ENCODE assay signal across 12 cellular contexts in genomic region chr3:122094125-122094524, GRCh38. TPM values are rescaled to one million over a fixed set of nuclear protein-coding genes. Genes with fewer than 3 reads are reported as not detected.
DNase-seq lines count a peak whose midpoint lies in the region; ATAC-seq, FAIRE-seq and TF ChIP-seq lines count a peak whose summit lies in the region.
"Had no signal": no experiment of that assay in that cellular context is flagged by ENCODE, and none has a peak within 500 bp of the region (broad histone marks: within the 10 kb centered on the region; RNA-seq: fewer than 3 reads in every experiment).

No MANE protein-coding gene starts in this region.

- ATAC-seq in natural killer cell treated with Interleukin-12 subunit alpha and Interleukin-12 subunit beta and Interleukin-15 and Interleukin-18, amount 100 ng/mL, for 72 hours = peak in 1 of 2 donors; percentile 61
- no peak for ATAC-seq in natural killer cell
- peak; percentile 34 for ATAC-seq in GM21515 (IDR thresholded peaks at IDR 0.05; ENCODE audit: unreplicated experiment)
- peak; percentile 33 for ATAC-seq in HG03175 (IDR thresholded peaks at IDR 0.05; ENCODE audit: unreplicated experiment)
- peak; percentile 15 to 19 for ATAC-seq in stimulated activated naive B cell treated with anti-CD40 and anti-IgM and Interleukin-4, amounts not matched to agents 10 μg/mL and 1 μg/mL and 100 μg/mL, for 72 hours (replicated peaks)
- ATAC-seq in Right ventricle myocardium inferior = no peak

- TF ChIP-seq CTCF in natural killer cell (IDR thresholded peaks at IDR 0.05) = no peak

- no peaks in the 10 kb centered on the region for H3K36me3 Mint-ChIP-seq in natural killer cell treated with Interleukin-12 subunit alpha and Interleukin-12 subunit beta and Interleukin-15 and Interleukin-18, amount 100 ng/mL, for 72 hours
- no peaks in the 10 kb centered on the region for H3K36me3 Mint-ChIP-seq in natural killer cell
- peaks cover 18 to 20% of the 10 kb centered on the region in 2 donors for H3K36me3 Mint-ChIP-seq in stimulated activated naive B cell treated with anti-CD40 and anti-IgM and Interleukin-4, amounts not matched to agents 10 μg/mL and 1 μg/mL and 100 μg/mL, for 72 hours

- no peak for DNase-seq in natural killer cell treated with Interleukin-12 subunit alpha and Interleukin-12 subunit beta and Interleukin-15 and Interleukin-18, amount 100 ng/mL, for 72 hours (ENCODE audit: low spot score)
- no peak for DNase-seq in natural killer cell
- DNase-seq in stimulated activated naive B cell treated with anti-CD40 and anti-IgM and Interleukin-4, amounts not matched to agents 10 μg/mL and 1 μg/mL and 100 μg/mL, for 72 hours = no peak
- no peak for DNase-seq in central memory CD4-positive, alpha-beta T cell
- no peak for DNase-seq in Right ventricle myocardium inferior (ENCODE audit: missing footprints)
- DNase-seq in frontal cortex (ENCODE audit: low spot score in 2 of 2) = no peak
- DNase-seq: activated naive CD4-positive, alpha-beta T cell; ovary; SK-N-SH; stimulated activated CD4-positive, alpha-beta T cell treated with anti-CD3 and anti-CD28 coated beads, Interleukin-12 subunit alpha, Interleukin-12 subunit beta, amount 100 ng/mL, for 4 hours had no signal

- intact Hi-C loops in natural killer cell (cut with micrococcal nuclease) (no loop called here), Right ventricle myocardium inferior (cut with DNase I) (no loop called here)

- peak overlapping the region; percentile 68 for H3K4me3 Mint-ChIP-seq in natural killer cell treated with Interleukin-12 subunit alpha and Interleukin-12 subunit beta and Interleukin-15 and Interleukin-18, amount 100 ng/mL, for 72 hours
- H3K4me3 Mint-ChIP-seq in natural killer cell = no peak overlapping the region
- peak overlapping the region in 1 of 2 donors; percentile 35 for H3K4me3 Mint-ChIP-seq in stimulated activated naive B cell treated with anti-CD40 and anti-IgM and Interleukin-4, amounts not matched to agents 10 μg/mL and 1 μg/mL and 100 μg/mL, for 72 hours

- H3K4me1 Mint-ChIP-seq in natural killer cell treated with Interleukin-12 subunit alpha and Interleukin-12 subunit beta and Interleukin-15 and Interleukin-18, amount 100 ng/mL, for 72 hours (ENCODE audit: low read depth in 2 of 2) = peaks cover 11 to 23% of the 10 kb centered on the region in 2 donors
- peaks cover 6 to 10% of the 10 kb centered on the region in 2 donors for H3K4me1 Mint-ChIP-seq in natural killer cell
- peaks cover 31 to 46% of the 10 kb centered on the region in 2 donors for H3K4me1 Mint-ChIP-seq in stimulated activated naive B cell treated with anti-CD40 and anti-IgM and Interleukin-4, amounts not matched to agents 10 μg/mL and 1 μg/mL and 100 μg/mL, for 72 hours

- H3K27ac Mint-ChIP-seq in natural killer cell treated with Interleukin-12 subunit alpha and Interleukin-12 subunit beta and Interleukin-15 and Interleukin-18, amount 100 ng/mL, for 72 hours = peak overlapping the region; percentile 41 to 71
- no peak overlapping the region for H3K27ac Mint-ChIP-seq in natural killer cell
- H3K27ac Mint-ChIP-seq in stimulated activated naive B cell treated with anti-CD40 and anti-IgM and Interleukin-4, amounts not matched to agents 10 μg/mL and 1 μg/mL and 100 μg/mL, for 72 hours = peak overlapping the region; percentile 79

- peaks cover 2% of the 10 kb centered on the region for H3K9me3 Mint-ChIP-seq in natural killer cell treated with Interleukin-12 subunit alpha and Interleukin-12 subunit beta and Interleukin-15 and Interleukin-18, amount 100 ng/mL, for 72 hours
- no peaks in the 10 kb centered on the region for H3K9me3 Mint-ChIP-seq in natural killer cell
- no peaks in the 10 kb centered on the region for H3K9me3 Mint-ChIP-seq in stimulated activated naive B cell treated with anti-CD40 and anti-IgM and Interleukin-4, amounts not matched to agents 10 μg/mL and 1 μg/mL and 100 μg/mL, for 72 hours

- H3K27me3 Mint-ChIP-seq in natural killer cell treated with Interleukin-12 subunit alpha and Interleukin-12 subunit beta and Interleukin-15 and Interleukin-18, amount 100 ng/mL, for 72 hours = peaks cover 1 to 8% of the 10 kb centered on the region in 2 donors
- H3K27me3 Mint-ChIP-seq in natural killer cell (ENCODE audit: low read depth in 2 of 2) = peaks cover 0 to 3% of the 10 kb centered on the region in 2 donors
- no peaks in the 10 kb centered on the region for H3K27me3 Mint-ChIP-seq in stimulated activated naive B cell treated with anti-CD40 and anti-IgM and Interleukin-4, amounts not matched to agents 10 μg/mL and 1 μg/mL and 100 μg/mL, for 72 hours

- FAIRE-seq in frontal cortex (lab: Jason Lieb, UNC) = no peak

RNA-seq across cellular contexts. Expression of gene CD86, which starts 39.0 kb away (rescaled TPM):
- 1 to 10 TPM; 3.2 to 4.5 TPM for total RNA-seq in natural killer cell treated with Interleukin-12 subunit alpha and Interleukin-12 subunit beta and Interleukin-15 and Interleukin-18, amount 100 ng/mL, for 72 hours
- 1 to 10 TPM; 2.1 to 6.9 (median 4.7) TPM for total RNA-seq in natural killer cell
- 4.2 TPM for total RNA-seq in Right ventricle myocardium inferior
- total RNA-seq in frontal cortex = 1.2 TPM

Comparison
In these comparisons a context has a peak if more than half of its experiments do, and no peak if none do; other contexts are left out.
1. H3K27ac Mint-ChIP-seq: peak in natural killer cell treated with Interleukin-12 subunit alpha and Interleukin-12 subunit beta and Interleukin-15 and Interleukin-18, amount 100 ng/mL, for 72 hours (2 of 2) and stimulated activated naive B cell treated with anti-CD40 and anti-IgM and Interleukin-4, amounts not matched to agents 10 μg/mL and 1 μg/mL and 100 μg/mL, for 72 hours (single experiment); none in natural killer cell (0 of 2).
2. ATAC-seq: peak in GM21515 (single experiment), HG03175 (single experiment) and stimulated activated naive B cell treated with anti-CD40 and anti-IgM and Interleukin-4, amounts not matched to agents 10 μg/mL and 1 μg/mL and 100 μg/mL, for 72 hours (2 of 2); none in natural killer cell (0 of 3) and Right ventricle myocardium inferior (single experiment).